Comparison of ENCODE assay signal across 9 cellular contexts in genomic region chr2:218282173-218282991, GRCh38. TPM values are rescaled to one million over a fixed set of nuclear protein-coding genes. Genes with fewer than 3 reads are reported as not detected.
DNase-seq lines count a peak whose midpoint lies in the region; ATAC-seq, FAIRE-seq and TF ChIP-seq lines count a peak whose summit lies in the region.
"Had no signal": no experiment of that assay in that cellular context is flagged by ENCODE, and none has a peak within 500 bp of the region (broad histone marks: within the 10 kb centered on the region; RNA-seq: fewer than 3 reads in every experiment).

No MANE protein-coding gene starts in this region.

- H2AFZ ChIP-seq in astrocyte (ENCODE audit: low read depth, low read length) (peak overlapping the region; percentile 5), keratinocyte (ENCODE audit: control insufficient read depth, low read length) (no peak overlapping the region)

- H4K20me1 ChIP-seq in astrocyte (ENCODE audit: insufficient read depth, low read length) (peaks cover 23% of the 10 kb centered on the region), keratinocyte (ENCODE audit: control insufficient read depth, extremely low read depth, insufficient read depth, low read length) (peaks cover 47% of the 10 kb centered on the region)

- H3K27me3 ChIP-seq in HUES48 (ENCODE audit: control insufficient read depth, insufficient read depth, low read length) (no peaks in the 10 kb centered on the region), astrocyte (ENCODE audit: insufficient read depth, low read length) (no peaks in the 10 kb centered on the region), keratinocyte (ENCODE audit: control insufficient read depth, extremely low read depth, insufficient read depth, low read length) (no peaks in the 10 kb centered on the region), stomach smooth muscle (ENCODE audit: control insufficient read depth in 1 of 2, insufficient read depth in 2 of 2, low read length in 2 of 2) (no peaks in the 10 kb centered on the region)

- dilution Hi-C loops in keratinocyte (cut with MboI; ENCODE audit: extremely low pct_ligation_motif_present, low sequenced_read_pairs), result no loop called here

- no peak overlapping the region for H3K4me3 Mint-ChIP-seq in astrocyte (ENCODE audit: unreplicated experiment)

- H3K4me2 ChIP-seq in astrocyte (ENCODE audit: low read length) (peak overlapping the region; percentile 75), keratinocyte (ENCODE audit: control insufficient read depth, extremely low read depth, insufficient read depth, low read depth, low read length) (peak overlapping the region; percentile 52)

- H3K9ac ChIP-seq in HUES48 (ENCODE audit: low read depth, low read length) (no peak overlapping the region), astrocyte (ENCODE audit: low read length) (peak overlapping the region; percentile 83), keratinocyte (ENCODE audit: control insufficient read depth, extremely low read depth, insufficient read depth, low read length) (peak overlapping the region; percentile 69), stomach smooth muscle (ENCODE audit: low read length in 2 of 2) (peak overlapping the region; percentile 64 to 73)

- no peak for ATAC-seq in GM18520 (IDR thresholded peaks at IDR 0.05; ENCODE audit: unreplicated experiment)
- no peak for ATAC-seq in GM18858 (IDR thresholded peaks at IDR 0.05; ENCODE audit: unreplicated experiment)
- ATAC-seq in HG02884 (IDR thresholded peaks at IDR 0.05; ENCODE audit: unreplicated experiment), result no peak

- H3K4me3 ChIP-seq in HUES48 (ENCODE audit: low read depth, low read length) (no peak overlapping the region), astrocyte (ENCODE audit: insufficient read depth, low read depth, low read length) (no peak overlapping the region), keratinocyte (ENCODE audit: control insufficient read depth in 2 of 3, extremely low read depth in 1 of 3, insufficient read depth in 2 of 3, low read depth in 1 of 3, low read length in 3 of 3) (no peak overlapping the region), stomach smooth muscle (ENCODE audit: low read length in 2 of 2) (peak overlapping the region; percentile 33 to 49)
- H3K4me3 ChIP-seq: SK-N-MC had no signal

- H3K9me3 Mint-ChIP-seq in astrocyte (ENCODE audit: unreplicated experiment), result no peaks in the 10 kb centered on the region

- H3K79me2 ChIP-seq in astrocyte (ENCODE audit: insufficient read depth, low read length) (peaks cover 46% of the 10 kb centered on the region), keratinocyte (ENCODE audit: control insufficient read depth, insufficient read depth, low read length) (peaks cover 88% of the 10 kb centered on the region)

- H3K27ac ChIP-seq in HUES48 (ENCODE audit: low read depth, low read length) (peak overlapping the region; percentile 45), astrocyte (ENCODE audit: low read depth, low read length) (peak overlapping the region; percentile 87), keratinocyte (ENCODE audit: control insufficient read depth, insufficient read depth, low read length) (peak overlapping the region; percentile 74), stomach smooth muscle (ENCODE audit: low read length) (peak overlapping the region; percentile 98)
- H3K27ac ChIP-seq: SK-N-MC had no signal

- DNase-seq in astrocyte (ENCODE audit: low read depth) (peak; percentile 64), keratinocyte (ENCODE audit: low read depth, low spot score) (no peak)
- DNase-seq in activated CD4-positive, alpha-beta T cell treated with anti-CD3 and anti-CD28 coated beads, Interleukin-2, amount 50 U/mL, for 4 hours, result no peak

- peaks cover 41% of the 10 kb centered on the region for H3K4me1 Mint-ChIP-seq in astrocyte (ENCODE audit: low read depth, unreplicated experiment)

- no peak for FAIRE-seq in astrocyte (lab: Jason Lieb, UNC)
- FAIRE-seq in keratinocyte (lab: Jason Lieb, UNC), result peak; percentile 29

- peaks cover 8% of the 10 kb centered on the region for H3K36me3 Mint-ChIP-seq in astrocyte (ENCODE audit: low read depth, unreplicated experiment)

- H3K9me3 ChIP-seq in HUES48 (ENCODE audit: control insufficient read depth, insufficient read depth, low read length) (no peaks in the 10 kb centered on the region), astrocyte (ENCODE audit: insufficient read depth, low read depth, low read length) (no peaks in the 10 kb centered on the region), keratinocyte (ENCODE audit: control insufficient read depth, low read depth, low read length) (no peaks in the 10 kb centered on the region), stomach smooth muscle (ENCODE audit: control insufficient read depth in 2 of 2, low read length in 2 of 2) (no peaks in the 10 kb centered on the region)

- H3K27ac Mint-ChIP-seq in astrocyte (ENCODE audit: unreplicated experiment), result peak overlapping the region; percentile 81

- no peak for TF ChIP-seq CTCF in astrocyte (IDR thresholded peaks at IDR 0.05; ENCODE audit: insufficient read depth, low read depth, low read length)
- TF ChIP-seq CTCF in keratinocyte (optimal IDR thresholded peaks at IDR 0.05 in 1 of 3, IDR thresholded peaks at IDR 0.05 in 1 of 3, conservative IDR thresholded peaks at IDR 0.05 in 1 of 3; ENCODE audit: extremely low read depth in 1 of 3, insufficient read depth in 2 of 3, low read length in 3 of 3), result no peak

- H3K27me3 Mint-ChIP-seq in astrocyte (ENCODE audit: low read depth, unreplicated experiment), result no peaks in the 10 kb centered on the region

- no peaks in the 10 kb centered on the region for H3K9me1 ChIP-seq in keratinocyte (ENCODE audit: control insufficient read depth, extremely low read depth, insufficient read depth, low read length)

- H3K4me1 ChIP-seq in HUES48 (ENCODE audit: control insufficient read depth, insufficient read depth, low read length) (peaks cover 9% of the 10 kb centered on the region), astrocyte (ENCODE audit: insufficient read depth, low read length) (peaks cover 53% of the 10 kb centered on the region), keratinocyte (ENCODE audit: control insufficient read depth, extremely low read depth, insufficient read depth, low read length) (peaks cover 51% of the 10 kb centered on the region), stomach smooth muscle (ENCODE audit: control insufficient read depth, insufficient read depth, low read length) (peaks cover 76% of the 10 kb centered on the region)

- H3K36me3 ChIP-seq in HUES48 (ENCODE audit: control insufficient read depth, insufficient read depth, low read length), result peaks cover 22% of the 10 kb centered on the region
- H3K36me3 ChIP-seq in astrocyte (ENCODE audit: insufficient read depth, low read length), result peaks cover 18% of the 10 kb centered on the region
- peaks cover 48 to 49% of the 10 kb centered on the region in 2 experiments for H3K36me3 ChIP-seq in keratinocyte (ENCODE audit: control insufficient read depth in 2 of 2, extremely low read depth in 1 of 2, insufficient read depth in 2 of 2, low read length in 2 of 2)
- H3K36me3 ChIP-seq in stomach smooth muscle (ENCODE audit: control insufficient read depth in 2 of 2, insufficient read depth in 2 of 2, low read length in 2 of 2), result peaks cover 32% of the 10 kb centered on the region in 2 donors

RNA-seq across cellular contexts. Expression of gene TMBIM1, which starts 9.9 kb away (rescaled TPM):
- total RNA-seq in astrocyte, result 34.8 and 37.2 TPM in 2 replicates
- 609 to 905 TPM (median 751 TPM) in 3 replicates for polyA plus RNA-seq in keratinocyte
- polyA plus RNA-seq in keratinocyte (2011; ENCODE audit: low read depth), result 191 TPM
- polyA plus RNA-seq in keratinocyte (2011; cell fraction: cytosol; rRNA removed), result 813 and 945 TPM in 2 replicates
- 1,406 and 1,501 TPM in 2 replicates for polyA plus RNA-seq in keratinocyte (2011; cell fraction: nucleus; rRNA removed)
- polyA plus RNA-seq in keratinocyte (2012; ENCODE audit: low replicate concordance), result 664 and 1,481 TPM in 2 replicates
- polyA minus RNA-seq in keratinocyte, result 637 to 1,645 TPM (median 916 TPM) in 3 replicates
- polyA minus RNA-seq in keratinocyte (2011; cell fraction: cytosol; rRNA and poly(A)+ RNA removed), result 623 TPM
- 527 and 748 TPM in 2 replicates for polyA minus RNA-seq in keratinocyte (2011; cell fraction: nucleus; rRNA and poly(A)+ RNA removed)

RNA-seq across cellular contexts. Expression of gene PNKD, which starts 12.1 kb away (rescaled TPM):
- total RNA-seq in astrocyte, result 40.9 and 43.3 TPM in 2 replicates
- polyA plus RNA-seq in keratinocyte, result 21.8 to 36.2 TPM (median 22.8 TPM) in 3 replicates
- polyA plus RNA-seq in keratinocyte (2011; ENCODE audit: low read depth), result 10.8 TPM
- 20.8 and 30.2 TPM in 2 replicates for polyA plus RNA-seq in keratinocyte (2011; cell fraction: cytosol; rRNA removed)
- 21.9 and 23.9 TPM in 2 replicates for polyA plus RNA-seq in keratinocyte (2011; cell fraction: nucleus; rRNA removed)
- polyA plus RNA-seq in keratinocyte (2012; ENCODE audit: low replicate concordance), result 29.2 and 36.6 TPM in 2 replicates
- 6.2 to 31.2 TPM (median 9.2 TPM) in 3 replicates for polyA minus RNA-seq in keratinocyte
- 13.4 TPM for polyA minus RNA-seq in keratinocyte (2011; cell fraction: cytosol; rRNA and poly(A)+ RNA removed)
- polyA minus RNA-seq in keratinocyte (2011; cell fraction: nucleus; rRNA and poly(A)+ RNA removed), result 5.5 and 7.0 TPM in 2 replicates

RNA-seq across cellular contexts. Expression of gene AAMP, which starts 12.4 kb away (rescaled TPM):
- total RNA-seq in astrocyte, result 78.8 and 87.3 TPM in 2 replicates
- 76.3 to 94.3 TPM (median 78.4 TPM) in 3 replicates for polyA plus RNA-seq in keratinocyte
- polyA plus RNA-seq in keratinocyte (2011; ENCODE audit: low read depth), result 115 TPM
- 46.1 and 129 TPM in 2 replicates for polyA plus RNA-seq in keratinocyte (2011; cell fraction: cytosol; rRNA removed)
- polyA plus RNA-seq in keratinocyte (2011; cell fraction: nucleus; rRNA removed), result 108 and 122 TPM in 2 replicates
- polyA plus RNA-seq in keratinocyte (2012; ENCODE audit: low replicate concordance), result 113 and 114 TPM in 2 replicates
- 54.2 to 86.2 TPM (median 64.0 TPM) in 3 replicates for polyA minus RNA-seq in keratinocyte
- 100 TPM for polyA minus RNA-seq in keratinocyte (2011; cell fraction: cytosol; rRNA and poly(A)+ RNA removed)
- 44.9 and 45.3 TPM in 2 replicates for polyA minus RNA-seq in keratinocyte (2011; cell fraction: nucleus; rRNA and poly(A)+ RNA removed)

RNA-seq across cellular contexts. Expression of gene GPBAR1, which starts 21.6 kb away (rescaled TPM):
- total RNA-seq in astrocyte, result 0.55 and 0.70 TPM in 2 replicates
- polyA plus RNA-seq in keratinocyte, result 0.10 to 0.18 TPM (median 0.12 TPM) in 3 replicates
- not detected for polyA plus RNA-seq in keratinocyte (2011; ENCODE audit: low read depth)
- 0.05 TPM in 1 of 2 replicates, not detected in the other for polyA plus RNA-seq in keratinocyte (2011; cell fraction: cytosol; rRNA removed)
- 0.57 and 1.0 TPM in 2 replicates for polyA plus RNA-seq in keratinocyte (2011; cell fraction: nucleus; rRNA removed)
- 0.08 and 0.59 TPM in 2 replicates for polyA plus RNA-seq in keratinocyte (2012; ENCODE audit: low replicate concordance)
- 0.42 to 0.92 TPM in 2 of 3 replicates, not detected in the other for polyA minus RNA-seq in keratinocyte
- not detected for polyA minus RNA-seq in keratinocyte (2011; cell fraction: cytosol; rRNA and poly(A)+ RNA removed)
- 1.3 and 1.8 TPM in 2 replicates for polyA minus RNA-seq in keratinocyte (2011; cell fraction: nucleus; rRNA and poly(A)+ RNA removed)

Comparison
In these comparisons a context has a peak if more than half of its experiments do, and no peak if none do; other contexts are left out.
1. H3K27ac ChIP-seq: peak in every context shown above with its lines; median percentile 98 in stomach smooth muscle; 87 in astrocyte; 74 in keratinocyte; 45 in HUES48.
2. H3K4me3 ChIP-seq: peak in stomach smooth muscle (2 of 2); none in HUES48 (single experiment), astrocyte (single experiment) and keratinocyte (0 of 3).